24 cellular contexts compared by ENCODE assay signal in the genomic region with DNA sequence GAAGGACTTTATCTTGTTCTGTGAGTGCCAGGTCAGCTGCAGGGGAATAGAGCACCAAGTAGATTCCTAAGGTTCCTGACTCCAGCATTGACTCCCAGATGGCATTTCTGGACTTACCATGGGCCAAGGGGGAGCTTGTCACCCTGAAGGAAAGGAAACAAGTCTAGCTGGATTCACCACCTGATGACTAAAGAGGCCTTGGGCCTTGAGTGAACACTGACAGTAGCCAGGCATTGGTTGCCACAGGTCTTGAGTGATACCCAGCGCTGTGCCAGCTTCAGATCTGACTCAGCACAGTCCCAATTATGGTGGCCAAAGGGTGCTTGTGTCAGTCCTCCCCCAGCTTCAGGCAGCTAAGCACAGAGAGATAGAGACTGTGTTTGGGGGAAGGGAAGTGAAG. TPM values are rescaled to one million over a fixed set of nuclear protein-coding genes. Genes with fewer than 3 reads are reported as not detected.
"Had no signal": no experiment of that assay in that cellular context is flagged by ENCODE, and none has a peak within 500 bp of the region (broad histone marks: within the 10 kb centered on the region; RNA-seq: fewer than 3 reads in every experiment).

No MANE protein-coding gene starts in this region.

- H3K4me1 ChIP-seq: psoas muscle, sigmoid colon, stomach, transverse colon had no signal

- H3K36me3 ChIP-seq: esophagus squamous epithelium, neutrophil, sigmoid colon, stomach, thoracic aorta, transverse colon had no signal

- H3K27ac ChIP-seq: coronary artery, dorsolateral prefrontal cortex, esophagus squamous epithelium, neutrophil, psoas muscle, sigmoid colon, skin epidermis, stomach, thoracic aorta, transverse colon had no signal

- H3K27me3 ChIP-seq: dorsolateral prefrontal cortex, esophagus squamous epithelium, sigmoid colon, stomach, transverse colon had no signal

- DNase-seq: dorsolateral prefrontal cortex; effector CD8-positive, alpha-beta T cell; esophagus squamous epithelium; foreskin fibroblast; immature natural killer cell; kidney; mucosa of descending colon; naive thymus-derived CD8-positive, alpha-beta T cell; psoas muscle; sigmoid colon; stimulated activated CD4-positive, alpha-beta T cell treated with anti-CD3 and anti-CD28 coated beads, Interleukin-2, amount 100 ng/mL, for 24 hours; stimulated activated CD4-positive, alpha-beta T cell treated with anti-CD3 and anti-CD28 coated beads, Interleukin-4, amount 100 ng/mL, for 4 hours; stimulated activated naive CD4-positive, alpha-beta T cell; stomach; substantia nigra; transverse colon had no signal

- ATAC-seq: mucosa of descending colon; naive thymus-derived CD8-positive, alpha-beta T cell; psoas muscle had no signal

- H3K4me3 ChIP-seq: coronary artery, dorsolateral prefrontal cortex, esophagus squamous epithelium, mucosa of descending colon, psoas muscle, sigmoid colon, skin epidermis, stomach, thoracic aorta, transverse colon had no signal

- H3K9me3 ChIP-seq: esophagus squamous epithelium, mucosa of descending colon, neutrophil, psoas muscle, sigmoid colon had no signal

RNA-seq across cellular contexts. Expression of a gene that starts 40.1 kb away (rescaled TPM):
- total RNA-seq: chondrocyte; lung microvascular endothelial cell; naive thymus-derived CD8-positive, alpha-beta T cell; osteoblast; psoas muscle; sigmoid colon had no signal
- polyA plus RNA-seq: immature natural killer cell; naive thymus-derived CD8-positive, alpha-beta T cell; neural cell had no signal
